7 cellular contexts compared by ENCODE assay signal in genomic region chr1:146376309-146376707, GRCh38.
DNase-seq lines count a peak whose midpoint lies in the region; ATAC-seq and TF ChIP-seq lines count a peak whose summit lies in the region.
"Not testable (repeated sequence)": the region's sequence is repeated elsewhere in the genome, so short reads cannot be mapped to it uniquely, and the experiment has no call there.

No MANE protein-coding gene starts in this region.

- H3K4me2 ChIP-seq in mammary epithelial cell (ENCODE audit: insufficient read depth, low read depth, low read length): not testable (repeated sequence)
- peak overlapping the region; percentile 39 for H3K4me2 ChIP-seq in skeletal muscle satellite cell (ENCODE audit: low read length)

- dilution Hi-C loops in mammary epithelial cell (cut with HindIII; ENCODE audit: low sequenced_read_pairs): not testable (repeated sequence)

- not testable (repeated sequence) for BruUV-seq in mammary epithelial cell (replicated peaks; lab: Mats Ljungman, UMichigan)

- H3K36me3 ChIP-seq in mammary epithelial cell (ENCODE audit: insufficient read depth, low read length); skeletal muscle satellite cell (ENCODE audit: insufficient read depth, low read length): not testable (repeated sequence)

- not testable (repeated sequence) for TF ChIP-seq CTCF in mammary epithelial cell (conservative IDR thresholded peaks at IDR 0.05 in 1 of 2, IDR thresholded peaks at IDR 0.05 in 1 of 2; ENCODE audit: extremely low read depth in 1 of 2, insufficient read depth in 1 of 2, low read depth in 1 of 2, low read length in 2 of 2)

- not testable (repeated sequence) for H3K9ac ChIP-seq in mammary epithelial cell (ENCODE audit: insufficient read depth, low read length)
- peak overlapping the region; percentile 56 for H3K9ac ChIP-seq in skeletal muscle satellite cell (ENCODE audit: low read depth, low read length)

- ATAC-seq in GM18873 (IDR thresholded peaks at IDR 0.05; ENCODE audit: low FRiP score, unreplicated experiment) (peak; percentile 54), HG03442 (IDR thresholded peaks at IDR 0.05; ENCODE audit: unreplicated experiment) (peak; percentile 36)

- H3K4me3 ChIP-seq in mammary epithelial cell (replicated peaks in 1 of 3; ENCODE audit: insufficient read depth in 1 of 3, low read depth in 2 of 3, low read length in 3 of 3) (peak overlapping the region in 1 of 3 experiments; percentile 36), skeletal muscle satellite cell (ENCODE audit: low read length) (peak overlapping the region; percentile 53)

- H3K27ac ChIP-seq in mammary epithelial cell (ENCODE audit: insufficient read depth, low read depth, low read length): not testable (repeated sequence)

- not testable (repeated sequence) for H3K79me2 ChIP-seq in mammary epithelial cell (ENCODE audit: insufficient read depth, low read length)

- H3K27me3 ChIP-seq in mammary epithelial cell (ENCODE audit: insufficient read depth, low read length); skeletal muscle satellite cell (ENCODE audit: control insufficient read depth, insufficient read depth, low read length): not testable (repeated sequence)

- CTCF ChIA-PET in mammary epithelial cell (lab: Charles Lee; ENCODE audit: low non-redundant PET): not testable (repeated sequence)

- H2AFZ ChIP-seq in mammary epithelial cell (ENCODE audit: low read depth, low read length): not testable (repeated sequence)

- not testable (repeated sequence) for H4K20me1 ChIP-seq in mammary epithelial cell (ENCODE audit: insufficient read depth, low read length)

- H3K4me1 ChIP-seq in mammary epithelial cell (ENCODE audit: insufficient read depth, low read length); skeletal muscle satellite cell (ENCODE audit: control insufficient read depth, insufficient read depth, low read length): not testable (repeated sequence)

- in situ Hi-C loops in mammary epithelial cell (cut with MboI; ENCODE audit: low sequenced_read_pairs in 2 of 2): not testable (repeated sequence)

- DNase-seq in NCI-H526 (lab: John Stamatoyannopoulos, UW) (peak; percentile 94), mammary epithelial cell (peak; percentile 78), iris pigment epithelial cell (ENCODE audit: low read depth) (peak; percentile 78)
- DNase-seq in activated CD4-positive, alpha-beta T cell treated with anti-CD3 and anti-CD28 coated beads for 24 hours (ENCODE audit: low read depth in 2 of 2): peak; percentile 58 to 64

- H3K9me3 ChIP-seq in mammary epithelial cell (replicated peaks; ENCODE audit: insufficient read depth, low read length); skeletal muscle satellite cell (replicated peaks; ENCODE audit: low read length): not testable (repeated sequence)

- WGBS in mammary epithelial cell (ENCODE audit: low coverage, missing lambda C conversion rate): 0% methylated on average over 2 of the region's 27 CpGs

- intact Hi-C loops in mammary epithelial cell (cut with micrococcal nuclease): not testable (repeated sequence)
